Comparison of ENCODE assay signal across 33 cellular contexts in genomic region chr5:132678735-132679134, GRCh38. TPM values are rescaled to one million over a fixed set of nuclear protein-coding genes. Genes with fewer than 3 reads are reported as not detected.
"Had no signal": no experiment of that assay in that cellular context is flagged by ENCODE, and none has a peak within 500 bp of the region (broad histone marks: within the 10 kb centered on the region; RNA-seq: fewer than 3 reads in every experiment).

No MANE protein-coding gene starts in this region.

- H3K4me3 ChIP-seq: ascending aorta, breast epithelium, cardiac muscle cell, coronary artery, dorsolateral prefrontal cortex, gastrocnemius medialis, heart left ventricle had no signal

- H3K27me3 Mint-ChIP-seq: activated CD4-positive, alpha-beta memory T cell treated with anti-CD3 and anti-CD28 coated beads for 36 hours; activated CD4-positive, alpha-beta T cell treated with anti-CD3 and anti-CD28 coated beads for 36 hours; activated CD4-positive, alpha-beta T cell treated with anti-CD3 and anti-CD28 coated beads, Interleukin-2, amount 10 ng/mL, durations not matched to agents 24 days and 14 days; activated CD8-positive, alpha-beta memory T cell treated with anti-CD3 and anti-CD28 coated beads, Interleukin-2, amount 10 ng/mL, durations not matched to agents 7 days and 5 days; activated naive CD8-positive, alpha-beta T cell treated with anti-CD3 and anti-CD28 coated beads, Interleukin-2, amount 10 ng/mL, durations not matched to agents 7 days and 5 days; activated T-cell treated with anti-CD3 and anti-CD28 coated beads, Interleukin-2, amount 50 U/mL, for 24 hours; brain; dendritic cell treated with granulocyte-macrophage colony-stimulating factor and Interleukin-4, amounts not matched to agents 40 ng/mL and 50 ng/mL, for 4 days had no signal

- H3K4me1 ChIP-seq: breast epithelium, gastrocnemius medialis had no signal

- H3K27ac ChIP-seq: breast epithelium, cardiac muscle cell, coronary artery, foreskin keratinocyte, gastrocnemius medialis, heart left ventricle had no signal

- H3K27ac Mint-ChIP-seq: activated CD4-positive, alpha-beta memory T cell treated with anti-CD3 and anti-CD28 coated beads for 36 hours; activated CD4-positive, alpha-beta T cell treated with anti-CD3 and anti-CD28 coated beads for 36 hours; activated CD4-positive, alpha-beta T cell treated with anti-CD3 and anti-CD28 coated beads, Interleukin-2, amount 10 ng/mL, durations not matched to agents 24 days and 14 days; activated CD8-positive, alpha-beta memory T cell treated with anti-CD3 and anti-CD28 coated beads, Interleukin-2, amount 10 ng/mL, durations not matched to agents 7 days and 5 days; activated naive CD4-positive, alpha-beta T cell treated with anti-CD3 and anti-CD28 coated beads, Interleukin-2, amount 10 ng/mL, durations not matched to agents 7 days and 5 days; activated naive CD4-positive, alpha-beta T cell treated with anti-CD3 and anti-CD28 coated beads, Interleukin-2, amount 50 U/mL, for 72 hours; activated naive CD8-positive, alpha-beta T cell treated with anti-CD3 and anti-CD28 coated beads, Interleukin-2, amount 10 ng/mL, durations not matched to agents 7 days and 5 days; activated T-cell treated with anti-CD3 and anti-CD28 coated beads, Interleukin-2, amount 50 U/mL, for 24 hours; activated T-cell treated with anti-CD3 and anti-CD28 coated beads, Interleukin-2, amount 50 U/mL, for 72 hours; brain; dendritic cell treated with granulocyte-macrophage colony-stimulating factor and Interleukin-4, amounts not matched to agents 40 ng/mL and 50 ng/mL, for 4 days; endodermal cell had no signal

- ATAC-seq: activated CD4-positive, alpha-beta T cell treated with anti-CD3 and anti-CD28 coated beads for 36 hours; activated CD8-positive, alpha-beta memory T cell treated with anti-CD3 and anti-CD28 coated beads, Interleukin-2, amount 10 ng/mL, durations not matched to agents 7 days and 5 days; activated naive CD4-positive, alpha-beta T cell treated with anti-CD3 and anti-CD28 coated beads, Interleukin-2, amount 50 U/mL, for 72 hours; activated T-cell treated with anti-CD3 and anti-CD28 coated beads, Interleukin-2, amount 50 U/mL, for 72 hours; esophagus mucosa; foreskin keratinocyte; gastrocnemius medialis; heart left ventricle had no signal

- H3K27me3 ChIP-seq: ascending aorta, breast epithelium, cardiac muscle cell, dorsolateral prefrontal cortex, foreskin keratinocyte, gastrocnemius medialis, heart left ventricle had no signal

- H3K4me1 Mint-ChIP-seq: brain had no signal

- DNase-seq: activated CD4-positive, alpha-beta memory T cell treated with anti-CD3 and anti-CD28 coated beads for 36 hours; activated CD4-positive, alpha-beta T cell treated with anti-CD3 and anti-CD28 coated beads for 36 hours; activated CD4-positive, alpha-beta T cell treated with anti-CD3 and anti-CD28 coated beads, Interleukin-2, amount 10 ng/mL, durations not matched to agents 24 days and 14 days; activated CD4-positive, CD25-positive, alpha-beta regulatory T cell; activated CD4-positive, CD25-positive, alpha-beta regulatory T cell treated with anti-CD3 and anti-CD28 coated beads, Interleukin-2, amount 50 U/mL, for 72 hours; activated CD8-positive, alpha-beta memory T cell treated with anti-CD3 and anti-CD28 coated beads, Interleukin-2, amount 10 ng/mL, durations not matched to agents 7 days and 5 days; activated CD8-positive, alpha-beta memory T cell treated with anti-CD3 and anti-CD28 coated beads, Interleukin-2, amount 50 U/mL, for 4 hours; activated gamma-delta T cell; activated naive CD4-positive, alpha-beta T cell; activated naive CD4-positive, alpha-beta T cell treated with anti-CD3 and anti-CD28 coated beads, Interleukin-2, amount 10 ng/mL, durations not matched to agents 7 days and 5 days; activated naive CD8-positive, alpha-beta T cell treated with anti-CD3 and anti-CD28 coated beads, Interleukin-2, amount 10 ng/mL, durations not matched to agents 7 days and 5 days; activated T-cell treated with anti-CD3 and anti-CD28 coated beads for 4 hours; activated T-cell treated with anti-CD3 and anti-CD28 coated beads, Interleukin-2, amount 50 U/mL, for 24 hours; activated T-cell treated with anti-CD3 and anti-CD28 coated beads, Interleukin-2, amount 50 U/mL, for 72 hours; central memory CD4-positive, alpha-beta T cell; cerebellar nuclear complex; dorsolateral prefrontal cortex; effector memory CD4-positive, alpha-beta T cell; endodermal cell; foreskin keratinocyte; gastrocnemius medialis; glutamatergic neuron; heart left ventricle; T-helper 2 cell had no signal

- H3K36me3 Mint-ChIP-seq: activated CD4-positive, alpha-beta memory T cell treated with anti-CD3 and anti-CD28 coated beads for 36 hours; activated naive CD4-positive, alpha-beta T cell treated with anti-CD3 and anti-CD28 coated beads, Interleukin-2, amount 10 ng/mL, durations not matched to agents 7 days and 5 days; activated naive CD4-positive, alpha-beta T cell treated with anti-CD3 and anti-CD28 coated beads, Interleukin-2, amount 50 U/mL, for 72 hours; brain had no signal

- H3K9me3 Mint-ChIP-seq: activated CD4-positive, alpha-beta memory T cell treated with anti-CD3 and anti-CD28 coated beads for 36 hours; activated CD4-positive, alpha-beta T cell treated with anti-CD3 and anti-CD28 coated beads, Interleukin-2, amount 10 ng/mL, durations not matched to agents 24 days and 14 days; activated naive CD4-positive, alpha-beta T cell treated with anti-CD3 and anti-CD28 coated beads, Interleukin-2, amount 10 ng/mL, durations not matched to agents 7 days and 5 days; activated naive CD4-positive, alpha-beta T cell treated with anti-CD3 and anti-CD28 coated beads, Interleukin-2, amount 50 U/mL, for 72 hours; activated naive CD8-positive, alpha-beta T cell treated with anti-CD3 and anti-CD28 coated beads, Interleukin-2, amount 10 ng/mL, durations not matched to agents 7 days and 5 days; activated T-cell treated with anti-CD3 and anti-CD28 coated beads, Interleukin-2, amount 50 U/mL, for 24 hours; activated T-cell treated with anti-CD3 and anti-CD28 coated beads, Interleukin-2, amount 50 U/mL, for 72 hours; brain; dendritic cell treated with granulocyte-macrophage colony-stimulating factor and Interleukin-4, amounts not matched to agents 40 ng/mL and 50 ng/mL, for 4 days; endodermal cell had no signal

- H3K36me3 ChIP-seq: ascending aorta, breast epithelium, cardiac muscle cell, gastrocnemius medialis, heart left ventricle had no signal

- H3K4me3 Mint-ChIP-seq: activated CD4-positive, alpha-beta memory T cell treated with anti-CD3 and anti-CD28 coated beads for 36 hours; activated CD4-positive, alpha-beta T cell treated with anti-CD3 and anti-CD28 coated beads for 36 hours; activated CD4-positive, alpha-beta T cell treated with anti-CD3 and anti-CD28 coated beads, Interleukin-2, amount 10 ng/mL, durations not matched to agents 24 days and 14 days; activated CD8-positive, alpha-beta memory T cell treated with anti-CD3 and anti-CD28 coated beads, Interleukin-2, amount 10 ng/mL, durations not matched to agents 7 days and 5 days; activated naive CD4-positive, alpha-beta T cell treated with anti-CD3 and anti-CD28 coated beads, Interleukin-2, amount 10 ng/mL, durations not matched to agents 7 days and 5 days; activated naive CD8-positive, alpha-beta T cell treated with anti-CD3 and anti-CD28 coated beads, Interleukin-2, amount 10 ng/mL, durations not matched to agents 7 days and 5 days; activated T-cell treated with anti-CD3 and anti-CD28 coated beads, Interleukin-2, amount 50 U/mL, for 24 hours; activated T-cell treated with anti-CD3 and anti-CD28 coated beads, Interleukin-2, amount 50 U/mL, for 72 hours; brain; dendritic cell treated with granulocyte-macrophage colony-stimulating factor and Interleukin-4, amounts not matched to agents 40 ng/mL and 50 ng/mL, for 4 days; endodermal cell had no signal

- H3K9me3 ChIP-seq: ascending aorta, breast epithelium, gastrocnemius medialis, heart left ventricle had no signal

RNA-seq across cellular contexts. Expression of gene IL4, which starts 4.9 kb away (rescaled TPM):
- total RNA-seq: activated naive CD4-positive, alpha-beta T cell treated with anti-CD3 and anti-CD28 coated beads, Interleukin-2, amount 50 U/mL, for 72 hours; ascending aorta; breast epithelium; cardiac muscle cell; dorsolateral prefrontal cortex; endodermal cell; epithelial cell of proximal tubule; esophagus mucosa; foreskin keratinocyte; gastrocnemius medialis; heart left ventricle had no signal

RNA-seq across cellular contexts. Expression of gene IL13, which starts 20.8 kb away (rescaled TPM):
- total RNA-seq: ascending aorta, cardiac muscle cell, endodermal cell, epithelial cell of proximal tubule, esophagus mucosa, foreskin keratinocyte, gastrocnemius medialis had no signal
